8 cellular contexts compared by ENCODE assay signal in the genomic region with DNA sequence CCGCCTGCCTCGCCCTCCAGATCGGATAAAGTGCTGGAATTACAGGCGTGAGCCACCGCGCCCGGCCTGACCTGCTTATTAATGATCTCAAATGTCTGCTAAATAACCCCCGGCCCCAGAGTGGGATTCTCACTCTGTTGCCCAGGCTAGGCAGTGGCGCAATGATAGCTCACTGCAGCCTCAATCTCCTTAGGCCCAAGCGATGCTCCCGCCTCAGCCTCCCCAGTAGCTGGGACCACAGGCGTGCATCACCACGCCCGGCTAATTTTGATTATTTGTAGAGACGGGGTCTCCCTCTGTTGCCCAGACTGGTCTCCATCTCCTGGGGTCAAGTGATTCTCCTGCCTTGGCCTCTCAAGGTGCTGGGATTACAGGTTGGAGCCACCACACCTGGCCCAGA. TPM values are rescaled to one million over a fixed set of nuclear protein-coding genes. Genes with fewer than 3 reads are reported as not detected.
DNase-seq lines count a peak whose midpoint lies in the region; ATAC-seq and TF ChIP-seq lines count a peak whose summit lies in the region.

No MANE protein-coding gene starts in this region.

- no peak for TF ChIP-seq CTCF in activated CD8-positive, alpha-beta T cell treated with anti-CD3 and anti-CD28 coated beads for 36 hours (IDR thresholded peaks at IDR 0.05)
- no peak for TF ChIP-seq CTCF in testis (IDR thresholded peaks at IDR 0.05)

- H3K27me3 ChIP-seq in iPS-18a (ENCODE audit: control insufficient read depth, insufficient read depth, low read length) (peaks cover 5% of the 10 kb centered on the region), testis (no peaks in the 10 kb centered on the region)

- WGBS in testis, 2 donors = 52 to 58% methylated on average over 10 to 15 of the region's 15 CpGs

- no peak for TF ChIP-seq POLR2A in testis (IDR thresholded peaks at IDR 0.05)

- H3K27ac ChIP-seq in iPS-18a (ENCODE audit: low read length) = no peak overlapping the region
- peak overlapping the region; percentile 90 to 97 for H3K27ac ChIP-seq in testis

- CTCF ChIA-PET in activated CD4-positive, alpha-beta T cell treated with anti-CD3 and anti-CD28 coated beads for 36 hours (lab: Charles Lee) = interaction anchor here (0.6 to 2.4 kb wide), 8 partner anchors 15 to 138 kb away, joined by 3 to 11 read pairs (median 4); partner anchors contain the start of gene CIRBP
- CTCF ChIA-PET in activated CD8-positive, alpha-beta T cell treated with anti-CD3 and anti-CD28 coated beads for 36 hours (lab: Charles Lee) = interaction anchor here (0.6 to 7.5 kb wide), 23 partner anchors 9 to 377 kb away, joined by 3 to 449 read pairs (median 4); partner anchors contain the start of genes ABCA7, CIRBP, CNN2 and GPX4

- peak overlapping the region; percentile 83 for H3K4me3 Mint-ChIP-seq in activated CD4-positive, alpha-beta T cell treated with anti-CD3 and anti-CD28 coated beads for 36 hours
- H3K4me3 Mint-ChIP-seq in activated CD8-positive, alpha-beta T cell treated with anti-CD3 and anti-CD28 coated beads for 36 hours = peak overlapping the region; percentile 84

- peaks cover 10% of the 10 kb centered on the region for H3K4me1 ChIP-seq in iPS-18a (ENCODE audit: control insufficient read depth, low read depth, low read length)
- peaks cover 69% of the 10 kb centered on the region for H3K4me1 ChIP-seq in testis

- POLR2A ChIA-PET in activated CD4-positive, alpha-beta T cell treated with anti-CD3 and anti-CD28 coated beads for 36 hours (lab: Charles Lee) = interaction anchor here (0.6 to 2.2 kb wide), 3 partner anchors 28 to 160 kb away, joined by 3 to 10 read pairs (median 6); partner anchors contain the start of gene CIRBP
- POLR2A ChIA-PET in activated CD8-positive, alpha-beta T cell treated with anti-CD3 and anti-CD28 coated beads for 36 hours (lab: Charles Lee) = interaction anchor here (0.7 to 1.9 kb wide), 11 partner anchors 12 to 203 kb away, joined by 3 to 7 read pairs (median 3); partner anchors contain the start of genes CIRBP and GPX4

- peaks cover 38% of the 10 kb centered on the region for H3K4me1 Mint-ChIP-seq in activated CD4-positive, alpha-beta T cell treated with anti-CD3 and anti-CD28 coated beads for 36 hours
- peaks cover 30% of the 10 kb centered on the region for H3K4me1 Mint-ChIP-seq in activated CD8-positive, alpha-beta T cell treated with anti-CD3 and anti-CD28 coated beads for 36 hours (ENCODE audit: low read depth)

- H3K27me3 Mint-ChIP-seq in activated CD4-positive, alpha-beta T cell treated with anti-CD3 and anti-CD28 coated beads for 36 hours = peaks cover 6% of the 10 kb centered on the region
- peaks cover 8% of the 10 kb centered on the region for H3K27me3 Mint-ChIP-seq in activated CD8-positive, alpha-beta T cell treated with anti-CD3 and anti-CD28 coated beads for 36 hours

- H3K36me3 ChIP-seq in iPS-18a (ENCODE audit: control insufficient read depth, low read depth, low read length) (no peaks in the 10 kb centered on the region), testis (ENCODE audit: low read depth, missing control alignments) (no peaks in the 10 kb centered on the region)

- H3K9ac ChIP-seq in iPS-18a (ENCODE audit: low read length) = no peak overlapping the region

- H3K4me3 ChIP-seq in iPS-18a (ENCODE audit: low read length) = peak overlapping the region; percentile 68
- H3K4me3 ChIP-seq in testis = peak overlapping the region in 1 of 2 donors; percentile 88

- H3K9me3 ChIP-seq in iPS-18a (ENCODE audit: control insufficient read depth, low read depth, low read length) = no peaks in the 10 kb centered on the region
- H3K9me3 ChIP-seq in testis = no peaks in the 10 kb centered on the region

- ATAC-seq in activated CD4-positive, alpha-beta T cell treated with anti-CD3 and anti-CD28 coated beads for 36 hours = no peak
- ATAC-seq in activated CD8-positive, alpha-beta T cell treated with anti-CD3 and anti-CD28 coated beads for 36 hours = no peak
- ATAC-seq in HG02884 (IDR thresholded peaks at IDR 0.05; ENCODE audit: unreplicated experiment) = no peak

- no peaks in the 10 kb centered on the region for H3K36me3 Mint-ChIP-seq in activated CD4-positive, alpha-beta T cell treated with anti-CD3 and anti-CD28 coated beads for 36 hours (ENCODE audit: low read depth)
- H3K36me3 Mint-ChIP-seq in activated CD8-positive, alpha-beta T cell treated with anti-CD3 and anti-CD28 coated beads for 36 hours (ENCODE audit: low read depth) = peaks cover 6% of the 10 kb centered on the region

- peak overlapping the region; percentile 47 for H3K27ac Mint-ChIP-seq in activated CD4-positive, alpha-beta T cell treated with anti-CD3 and anti-CD28 coated beads for 36 hours
- no peak overlapping the region for H3K27ac Mint-ChIP-seq in activated CD8-positive, alpha-beta T cell treated with anti-CD3 and anti-CD28 coated beads for 36 hours

- no peak for DNase-seq in activated CD4-positive, alpha-beta T cell treated with anti-CD3 and anti-CD28 coated beads for 36 hours
- no peak for DNase-seq in activated CD4-positive, alpha-beta T cell treated with anti-CD3 and anti-CD28 coated beads for 4 hours
- DNase-seq in activated CD8-positive, alpha-beta T cell treated with anti-CD3 and anti-CD28 coated beads for 36 hours = no peak
- DNase-seq in testis (no peak), glomerular visceral epithelial cell (ENCODE audit: extremely low spot score) (no peak)
- DNase-seq in NK-92 treated with Interleukin-12 subunit alpha and Interleukin-12 subunit beta, amount 100 ng/mL, for 24 hours (lab: John Stamatoyannopoulos, UW) = no peak

- no peaks in the 10 kb centered on the region for H3K9me3 Mint-ChIP-seq in activated CD4-positive, alpha-beta T cell treated with anti-CD3 and anti-CD28 coated beads for 36 hours (ENCODE audit: low read depth)
- H3K9me3 Mint-ChIP-seq in activated CD8-positive, alpha-beta T cell treated with anti-CD3 and anti-CD28 coated beads for 36 hours = no peaks in the 10 kb centered on the region

- intact Hi-C loops in activated CD4-positive, alpha-beta T cell treated with anti-CD3 and anti-CD28 coated beads for 36 hours (cut with DNase I, micrococcal nuclease) = loop anchor here (1.0 to 10.0 kb wide), 19 partner anchors 28 to 444 kb away; partner anchors contain the start of genes GPX4 (in 2 of the 2), RNU6-2 (in 2 of the 2), TMEM259 (in 2 of the 2) and ABCA7 (in 1 of the 2)
- intact Hi-C loops in activated CD8-positive, alpha-beta T cell treated with anti-CD3 and anti-CD28 coated beads for 36 hours (cut with micrococcal nuclease) = loop anchor here (10.0 kb wide), 1 partner anchor 136 kb away; the partner anchor contains the start of gene GPX4
- intact Hi-C loops in testis (cut with DNase I; ENCODE audit: low total_unique reads) = no loop called here

RNA-seq across cellular contexts. Expression of gene ATP5F1D, which starts 0.6 kb away (rescaled TPM):
- total RNA-seq in activated CD4-positive, alpha-beta T cell treated with anti-CD3 and anti-CD28 coated beads for 36 hours = 100 to 1,000 TPM; 161 to 180 TPM
- total RNA-seq in activated CD8-positive, alpha-beta T cell treated with anti-CD3 and anti-CD28 coated beads for 36 hours = 100 to 1,000 TPM; 186 to 199 TPM
- total RNA-seq in testis = 100 to 1,000 TPM; 104 to 166 TPM
- 94.5 TPM for polyA plus RNA-seq in testis (ENCODE audit: insufficient read depth, low read depth, low replicate concordance)

RNA-seq across cellular contexts. Expression of gene CBARP, which starts 3.1 kb away (rescaled TPM):
- total RNA-seq in activated CD4-positive, alpha-beta T cell treated with anti-CD3 and anti-CD28 coated beads for 36 hours = 1 to 10 TPM in 1 of 2 experiments, under 1 TPM in 1; 0.82 to 1.1 TPM
- under 1 TPM; 0.49 to 0.86 TPM for total RNA-seq in activated CD8-positive, alpha-beta T cell treated with anti-CD3 and anti-CD28 coated beads for 36 hours
- total RNA-seq in testis = 1 to 10 TPM; 5.2 to 6.6 TPM
- polyA plus RNA-seq in testis (ENCODE audit: insufficient read depth, low read depth, low replicate concordance) = 1.5 TPM

RNA-seq across cellular contexts. Expression of gene MIDN, which starts 7.5 kb away (rescaled TPM):
- total RNA-seq in activated CD4-positive, alpha-beta T cell treated with anti-CD3 and anti-CD28 coated beads for 36 hours = 10 to 100 TPM; 46.5 to 47.9 TPM
- total RNA-seq in activated CD8-positive, alpha-beta T cell treated with anti-CD3 and anti-CD28 coated beads for 36 hours = 10 to 100 TPM; 41.1 to 43.9 TPM
- total RNA-seq in testis = 10 to 100 TPM; 38.2 to 42.4 TPM
- polyA plus RNA-seq in testis (ENCODE audit: insufficient read depth, low read depth, low replicate concordance) = 30.3 TPM

RNA-seq across cellular contexts. Expression of gene CIRBP, which starts 28.2 kb away (rescaled TPM):
- total RNA-seq in activated CD4-positive, alpha-beta T cell treated with anti-CD3 and anti-CD28 coated beads for 36 hours = 100 to 1,000 TPM; 123 to 188 TPM
- 100 to 1,000 TPM; 161 to 180 TPM for total RNA-seq in activated CD8-positive, alpha-beta T cell treated with anti-CD3 and anti-CD28 coated beads for 36 hours
- 100 to 1,000 TPM; 621 to 661 TPM for total RNA-seq in testis
- 483 TPM for polyA plus RNA-seq in testis (ENCODE audit: insufficient read depth, low read depth, low replicate concordance)

RNA-seq across cellular contexts. Expression of gene FAM174C, which starts 34.4 kb away (rescaled TPM):
- total RNA-seq in activated CD4-positive, alpha-beta T cell treated with anti-CD3 and anti-CD28 coated beads for 36 hours = 10 to 100 TPM; 75.3 to 88.3 TPM
- 10 to 100 TPM; 77.0 to 88.0 TPM for total RNA-seq in activated CD8-positive, alpha-beta T cell treated with anti-CD3 and anti-CD28 coated beads for 36 hours
- 100 to 1,000 TPM; 111 to 128 TPM for total RNA-seq in testis
- polyA plus RNA-seq in testis (ENCODE audit: insufficient read depth, low read depth, low replicate concordance) = 51.6 TPM
